8 cellular contexts compared by ENCODE assay signal in the genomic region with DNA sequence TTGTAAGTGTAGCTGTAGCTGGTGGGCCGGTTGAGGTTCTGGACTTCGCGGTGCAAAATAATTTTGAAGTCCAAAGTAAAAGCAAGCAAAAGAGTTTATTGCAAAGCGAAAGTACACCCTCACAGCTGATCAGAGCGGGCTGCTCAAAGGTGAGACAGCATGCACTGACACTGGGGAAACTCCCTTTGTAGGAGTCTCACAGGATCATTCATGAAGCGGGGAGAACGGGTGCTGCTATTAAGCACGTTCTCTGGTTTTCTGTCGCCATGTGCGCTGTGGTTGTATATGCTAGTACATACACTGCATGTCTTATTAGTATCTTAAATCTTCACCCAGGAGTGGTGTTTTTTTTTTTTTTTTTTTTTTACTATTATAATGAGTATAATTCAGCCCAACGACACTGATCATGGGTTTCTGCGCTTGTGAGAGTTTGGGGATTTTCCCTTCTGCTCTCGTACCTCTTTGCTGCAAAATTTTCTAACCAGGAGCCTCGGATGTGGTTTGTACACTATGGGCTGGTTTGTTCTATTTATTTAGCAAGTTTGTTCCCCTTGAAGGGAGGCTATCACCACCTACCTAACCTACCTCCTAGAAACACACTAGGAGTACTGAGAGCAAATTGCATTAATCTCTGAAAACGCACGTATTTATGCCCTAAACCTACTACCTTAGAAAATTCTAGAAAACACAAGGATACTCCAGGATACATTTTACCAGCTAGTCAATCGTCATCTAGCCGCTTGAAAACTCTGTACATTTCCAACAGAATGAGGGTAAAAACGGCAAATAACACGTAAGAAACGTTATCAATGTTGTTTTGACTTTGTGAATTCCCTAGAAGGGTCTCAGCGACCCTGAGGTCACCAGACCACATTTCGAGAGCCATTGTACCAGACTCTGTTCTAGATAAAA. TPM values are rescaled to one million over a fixed set of nuclear protein-coding genes. Genes with fewer than 3 reads are reported as not detected.
DNase-seq lines count a peak whose midpoint lies in the region; ATAC-seq and TF ChIP-seq lines count a peak whose summit lies in the region.

No MANE protein-coding gene starts in this region.

- no peaks in the 10 kb centered on the region for H3K27me3 Mint-ChIP-seq in T-cell

- peak overlapping the region; percentile 85 to 96 (median 89) for H3K4me3 Mint-ChIP-seq in T-cell

- DNase-seq in activated gamma-delta T cell treated with Interleukin-2 at 50 U/mL for 16 hours (peak; percentile 60), activated gamma-delta T cell (lab: John Stamatoyannopoulos, UW) (no peak), T-cell (peak; percentile 36 to 90 (median 77)), astrocyte of the cerebellum (ENCODE audit: low read depth) (no peak), left kidney (ENCODE audit: low read depth, low spot score) (peak; percentile 22), NOMO-1 treated with DMSO at 0.1 percent for 48 hours (lab: John Stamatoyannopoulos, UW; ENCODE audit: unreplicated experiment) (no peak)
- DNase-seq in stimulated activated CD4-positive, alpha-beta T cell treated with anti-CD3 and anti-CD28 coated beads, TNF-alpha, amount 100 ng/mL, for 4 hours (ENCODE audit: low read depth in 3 of 3) = peak; percentile 38 to 63 (median 58)

- no peaks in the 10 kb centered on the region for H3K9me3 Mint-ChIP-seq in T-cell

- CTCF ChIA-PET in T-cell (lab: Charles Lee) = interaction anchor here in 1 of 2 donors (0.6 to 1.4 kb wide), 4 partner anchors 20 to 1679 kb away, joined by 3 to 6 read pairs (median 4); no protein-coding TSS in a partner anchor

- TF ChIP-seq CTCF in astrocyte of the cerebellum (IDR thresholded peaks at IDR 0.05; ENCODE audit: low read depth, low read length, missing control alignments) = no peak

- POLR2A ChIA-PET in T-cell (lab: Charles Lee) = interaction anchor here (0.5 to 0.8 kb wide), 3 partner anchors 20 to 221 kb away, joined by 3 to 7 read pairs (median 4); a partner anchor contains a TSS

- H3K4me1 Mint-ChIP-seq in T-cell = peaks cover 25 to 26% (median 26%) of the 10 kb centered on the region in 3 donors

- in situ Hi-C loops in astrocyte of the cerebellum (cut with HindIII; ENCODE audit: low sequenced_read_pairs) = no loop called here

- ATAC-seq in HG03108 (IDR thresholded peaks at IDR 0.05; ENCODE audit: unreplicated experiment) (peak; percentile 49), T-cell (replicated peaks in 1 of 4) (peak; percentile 64 to 77 (median 67))

- peak overlapping the region; percentile 89 to 96 for H3K27ac Mint-ChIP-seq in T-cell

- peak overlapping the region; percentile 94 for H3K4me3 ChIP-seq in astrocyte of the cerebellum (ENCODE audit: low read depth, low read length)

- H3K36me3 Mint-ChIP-seq in T-cell = peaks cover 3% of the 10 kb centered on the region

RNA-seq across cellular contexts. Expression of a gene that starts 1.3 kb away (rescaled TPM):
- total RNA-seq in T-cell = 10 to 100 TPM in 4 of 5 donors, 1 to 10 TPM in 1; 9.4 to 14.0 (median 10.8) TPM

Comparison
In these comparisons a context has a peak if more than half of its experiments do, and no peak if none do; other contexts are left out.
1. DNase-seq: peak in activated gamma-delta T cell treated with Interleukin-2 at 50 U/mL for 16 hours (single experiment), T-cell (34 of 34), left kidney (single experiment) and stimulated activated CD4-positive, alpha-beta T cell treated with anti-CD3 and anti-CD28 coated beads, TNF-alpha, amount 100 ng/mL, for 4 hours (3 of 3); none in activated gamma-delta T cell (single experiment), astrocyte of the cerebellum (single experiment) and NOMO-1 treated with DMSO at 0.1 percent for 48 hours (single experiment).